Comparison of ENCODE assay signal across 10 cellular contexts in the genomic region with DNA sequence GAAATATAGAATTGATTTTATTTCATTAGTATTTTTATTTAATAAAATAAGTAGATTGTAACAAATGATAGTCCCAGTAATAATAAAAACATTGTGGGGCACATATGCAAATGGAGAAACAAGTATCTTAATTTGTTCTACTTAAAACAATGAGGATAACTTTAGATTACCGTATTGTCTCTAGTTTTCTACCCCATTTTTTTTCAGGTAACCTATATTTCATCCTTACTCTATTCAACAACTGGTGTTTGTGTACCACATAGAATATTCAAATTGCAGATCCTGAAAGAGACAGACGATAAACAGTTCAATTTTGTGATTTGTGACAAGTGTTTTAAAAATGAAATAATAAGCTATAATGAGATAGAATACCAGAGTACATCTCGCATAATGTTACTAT.
"Had no signal": no experiment of that assay in that cellular context is flagged by ENCODE, and none has a peak within 500 bp of the region (broad histone marks: within the 10 kb centered on the region; RNA-seq: fewer than 3 reads in every experiment).

No MANE protein-coding gene starts in this region.

- DNase-seq: GM23248, GOT3, H7, H9, HCEC 1CT, HFFc6 had no signal

- FAIRE-seq: H54 had no signal

- H3K9ac ChIP-seq: GM23248 had no signal

- H3K36me3 ChIP-seq: HAP-1 had no signal

- H3K27ac ChIP-seq: GM23248 had no signal

- H3K9me3 ChIP-seq: HAP-1 had no signal

- H3K4me3 ChIP-seq: GM23248, GM23338, HAP-1 had no signal

- H2AFZ ChIP-seq: GM23248, GM23338 had no signal

- H3K4me2 ChIP-seq: GM23338 had no signal

- ATAC-seq: GM23338, HCT116 had no signal
